ENCODE assay signal across 1 cellular context in the genomic region with DNA sequence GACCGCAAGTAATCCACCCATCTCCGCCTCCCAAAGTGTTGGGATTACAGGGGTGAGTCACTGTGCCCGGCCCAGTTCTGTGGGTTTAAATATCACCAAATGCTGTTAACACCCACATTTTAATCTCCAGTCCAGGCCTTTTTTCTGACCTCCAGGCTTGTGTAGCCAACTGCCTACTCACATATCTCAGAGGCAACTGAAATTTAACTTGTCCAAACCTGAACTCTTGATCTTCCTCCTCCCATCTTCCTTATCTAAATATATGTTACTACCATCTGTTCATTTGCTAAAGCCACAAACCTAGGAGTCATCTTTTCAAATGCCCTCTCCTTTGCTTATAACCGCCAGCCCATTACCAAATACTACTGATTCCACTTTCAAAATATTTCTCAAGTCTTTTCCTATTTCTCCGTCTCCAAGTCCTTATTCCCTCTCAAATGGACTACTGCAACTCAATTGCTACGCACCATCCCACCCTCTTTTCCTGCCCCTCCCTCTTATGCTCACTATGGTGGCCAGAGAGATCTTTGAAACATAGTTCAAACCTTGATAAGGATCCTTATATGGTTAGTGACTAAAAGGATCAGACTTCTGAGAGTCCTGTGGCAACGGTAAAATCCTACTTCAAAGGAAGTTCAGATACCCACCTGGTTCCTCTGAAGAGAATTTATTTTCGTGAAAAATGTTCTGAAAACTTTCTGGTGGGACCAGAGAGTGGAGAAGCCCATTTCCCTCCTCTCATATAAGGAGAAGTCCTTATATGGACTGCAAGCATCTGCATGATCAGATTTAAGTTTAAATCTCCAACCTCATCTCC.
TF ChIP-seq lines count a peak whose summit lies in the region.

No MANE protein-coding gene starts in this region.

TF ChIP-seq in K562, 482 proteins besides CTCF, POLR2A, EP300 and RAD21 (continued from another document and continues in another):
- TF ChIP-seq MAFG (tag; conservative IDR thresholded peaks at IDR 0.05) (peak; percentile 35; the same call in 1 of the 2 replicates), DACH1 (IDR thresholded peaks at IDR 0.05; ENCODE audit: partially characterized antibody) (peak; percentile 87), COPS2 (conservative IDR thresholded peaks at IDR 0.05) (no peak), HMG20A (CRISPR knock-in tag; conservative IDR thresholded peaks at IDR 0.05) (peak; percentile 62; the same call in 1 of the 2 replicates), PHB2 (IDR thresholded peaks at IDR 0.05; ENCODE audit: low read depth) (peak; percentile 90), SRSF3 (IDR thresholded peaks at IDR 0.05; ENCODE audit: insufficient read depth, low read length) (no peak), HEY1 (CRISPR knock-in tag; IDR thresholded peaks at IDR 0.05; ENCODE audit: borderline replicate concordance) (no peak), ZSCAN29 (IDR thresholded peaks at IDR 0.05) (no peak), SIRT6 (IDR thresholded peaks at IDR 0.05; ENCODE audit: low read depth, low read length) (no peak), SUPT5H (IDR thresholded peaks at IDR 0.05) (no peak), NCOA4 (IDR thresholded peaks at IDR 0.05; ENCODE audit: partially characterized antibody) (no peak), CC2D1A (IDR thresholded peaks at IDR 0.05) (peak; percentile 96), ZNF224 (CRISPR knock-in tag; IDR thresholded peaks at IDR 0.05) (no peak), ZNF589 (CRISPR knock-in tag; IDR thresholded peaks at IDR 0.05; ENCODE audit: low read depth) (no peak), NFXL1 (CRISPR knock-in tag; IDR thresholded peaks at IDR 0.05) (no peak), GTF2E2 (tag; IDR thresholded peaks at IDR 0.05) (no peak), ETV5 (CRISPR knock-in tag; IDR thresholded peaks at IDR 0.05; ENCODE audit: low read depth) (peak; percentile 61; the same call in 1 of the 2 replicates), MTA3 (IDR thresholded peaks at IDR 0.05; ENCODE audit: borderline replicate concordance) (peak; percentile 91)
- TF ChIP-seq, protein P1, sequence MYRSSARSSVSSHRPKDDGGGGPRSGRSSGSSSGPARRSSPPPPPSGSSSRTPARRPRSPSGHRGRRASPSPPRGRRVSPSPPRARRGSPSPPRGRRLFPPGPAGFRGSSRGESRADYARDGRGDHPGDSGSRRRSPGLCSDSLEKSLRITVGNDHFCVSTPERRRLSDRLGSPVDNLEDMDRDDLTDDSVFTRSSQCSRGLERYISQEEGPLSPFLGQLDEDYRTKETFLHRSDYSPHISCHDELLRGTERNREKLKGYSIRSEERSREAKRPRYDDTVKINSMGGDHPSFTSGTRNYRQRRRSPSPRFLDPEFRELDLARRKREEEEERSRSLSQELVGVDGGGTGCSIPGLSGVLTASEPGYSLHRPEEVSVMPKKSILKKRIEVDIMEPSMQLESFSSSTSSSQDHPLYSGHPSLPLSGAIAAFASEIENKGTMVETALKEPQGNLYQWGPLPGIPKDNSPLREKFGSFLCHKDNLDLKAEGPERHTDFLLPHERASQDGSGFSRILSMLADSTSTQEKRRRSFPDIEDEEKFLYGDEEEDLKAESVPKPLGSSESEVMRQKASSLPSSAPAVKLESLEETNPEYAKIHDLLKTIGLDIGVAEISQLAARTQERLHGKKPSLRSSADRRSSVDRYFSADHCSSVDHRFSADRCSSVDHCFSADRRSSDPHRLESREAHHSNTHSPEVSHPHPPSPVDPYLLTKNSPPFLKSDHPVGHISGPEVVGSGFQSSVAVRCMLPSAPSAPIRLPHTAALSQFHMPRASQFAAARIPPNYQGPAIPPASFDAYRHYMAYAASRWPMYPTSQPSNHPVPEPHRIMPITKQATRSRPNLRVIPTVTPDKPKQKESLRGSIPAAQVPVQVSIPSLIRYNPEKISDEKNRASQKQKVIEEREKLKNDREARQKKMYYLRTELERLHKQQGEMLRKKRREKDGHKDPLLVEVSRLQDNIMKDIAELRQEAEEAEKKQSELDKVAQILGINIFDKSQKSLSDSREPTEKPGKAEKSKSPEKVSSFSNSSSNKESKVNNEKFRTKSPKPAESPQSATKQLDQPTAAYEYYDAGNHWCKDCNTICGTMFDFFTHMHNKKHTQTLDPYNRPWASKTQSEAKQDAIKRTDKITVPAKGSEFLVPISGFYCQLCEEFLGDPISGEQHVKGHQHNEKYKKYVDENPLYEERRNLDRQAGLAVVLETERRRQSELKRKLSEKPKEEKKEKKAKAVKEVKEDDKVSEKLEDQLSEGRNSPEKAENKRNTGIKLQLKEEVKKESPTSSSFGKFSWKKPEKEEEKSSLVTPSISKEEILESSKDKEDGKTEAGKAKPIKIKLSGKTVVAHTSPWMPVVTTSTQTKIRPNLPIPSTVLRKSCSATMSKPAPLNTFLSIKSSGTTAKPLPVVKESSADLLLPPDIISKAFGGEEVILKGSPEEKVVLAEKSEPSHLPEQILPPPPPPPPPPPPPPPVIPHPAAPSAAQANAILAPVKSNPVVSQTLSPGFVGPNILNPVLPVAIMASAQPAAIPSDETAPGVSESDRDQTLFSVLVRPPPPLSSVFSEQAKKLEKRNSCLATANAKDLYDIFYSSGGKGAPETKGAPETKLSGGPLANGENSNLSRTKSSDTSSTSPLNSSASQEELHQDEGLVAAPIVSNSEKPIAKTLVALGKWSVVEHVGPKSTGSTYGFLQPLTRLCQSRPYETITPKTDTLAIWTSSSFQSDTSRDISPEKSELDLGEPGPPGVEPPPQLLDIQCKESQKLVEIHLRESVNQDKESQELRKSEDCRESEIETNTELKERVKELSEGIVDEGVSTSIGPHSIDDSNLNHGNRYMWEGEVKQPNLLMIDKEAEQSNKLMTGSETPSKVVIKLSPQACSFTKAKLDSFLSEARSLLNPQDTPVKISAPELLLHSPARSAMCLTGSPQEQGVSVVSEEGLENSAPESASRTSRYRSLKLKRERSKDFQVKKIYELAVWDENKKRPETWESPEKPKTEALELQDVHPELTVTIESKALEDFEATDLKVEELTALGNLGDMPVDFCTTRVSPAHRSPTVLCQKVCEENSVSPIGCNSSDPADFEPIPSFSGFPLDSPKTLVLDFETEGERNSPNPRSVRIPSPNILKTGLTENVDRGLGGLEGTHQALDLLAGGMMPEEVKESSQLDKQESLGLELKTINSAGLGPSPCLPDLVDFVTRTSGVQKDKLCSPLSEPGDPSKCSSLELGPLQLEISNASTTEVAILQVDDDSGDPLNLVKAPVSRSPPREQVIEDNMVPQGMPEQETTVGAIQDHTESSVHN (IDR thresholded peaks at IDR 0.05; ENCODE audit: borderline replicate concordance in 1 of 2, low read depth in 1 of 2), result peak; percentile 73 to 76; a peak in 3 of 4 replicates
- TF ChIP-seq, protein P2, sequence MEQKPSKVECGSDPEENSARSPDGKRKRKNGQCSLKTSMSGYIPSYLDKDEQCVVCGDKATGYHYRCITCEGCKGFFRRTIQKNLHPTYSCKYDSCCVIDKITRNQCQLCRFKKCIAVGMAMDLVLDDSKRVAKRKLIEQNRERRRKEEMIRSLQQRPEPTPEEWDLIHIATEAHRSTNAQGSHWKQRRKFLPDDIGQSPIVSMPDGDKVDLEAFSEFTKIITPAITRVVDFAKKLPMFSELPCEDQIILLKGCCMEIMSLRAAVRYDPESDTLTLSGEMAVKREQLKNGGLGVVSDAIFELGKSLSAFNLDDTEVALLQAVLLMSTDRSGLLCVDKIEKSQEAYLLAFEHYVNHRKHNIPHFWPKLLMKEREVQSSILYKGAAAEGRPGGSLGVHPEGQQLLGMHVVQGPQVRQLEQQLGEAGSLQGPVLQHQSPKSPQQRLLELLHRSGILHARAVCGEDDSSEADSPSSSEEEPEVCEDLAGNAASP (IDR thresholded peaks at IDR 0.05), result no peak
- TF ChIP-seq, protein P3, sequence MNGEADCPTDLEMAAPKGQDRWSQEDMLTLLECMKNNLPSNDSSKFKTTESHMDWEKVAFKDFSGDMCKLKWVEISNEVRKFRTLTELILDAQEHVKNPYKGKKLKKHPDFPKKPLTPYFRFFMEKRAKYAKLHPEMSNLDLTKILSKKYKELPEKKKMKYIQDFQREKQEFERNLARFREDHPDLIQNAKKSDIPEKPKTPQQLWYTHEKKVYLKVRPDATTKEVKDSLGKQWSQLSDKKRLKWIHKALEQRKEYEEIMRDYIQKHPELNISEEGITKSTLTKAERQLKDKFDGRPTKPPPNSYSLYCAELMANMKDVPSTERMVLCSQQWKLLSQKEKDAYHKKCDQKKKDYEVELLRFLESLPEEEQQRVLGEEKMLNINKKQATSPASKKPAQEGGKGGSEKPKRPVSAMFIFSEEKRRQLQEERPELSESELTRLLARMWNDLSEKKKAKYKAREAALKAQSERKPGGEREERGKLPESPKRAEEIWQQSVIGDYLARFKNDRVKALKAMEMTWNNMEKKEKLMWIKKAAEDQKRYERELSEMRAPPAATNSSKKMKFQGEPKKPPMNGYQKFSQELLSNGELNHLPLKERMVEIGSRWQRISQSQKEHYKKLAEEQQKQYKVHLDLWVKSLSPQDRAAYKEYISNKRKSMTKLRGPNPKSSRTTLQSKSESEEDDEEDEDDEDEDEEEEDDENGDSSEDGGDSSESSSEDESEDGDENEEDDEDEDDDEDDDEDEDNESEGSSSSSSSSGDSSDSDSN (IDR thresholded peaks at IDR 0.05; ENCODE audit: borderline replicate concordance in 1 of 2, low read depth in 2 of 2, low read length in 2 of 2), result 0 out of 4 replicates have a peak, but pooled peaks of 1 of the 2 experiments have one; percentile 19
- TF ChIP-seq, protein P4, sequence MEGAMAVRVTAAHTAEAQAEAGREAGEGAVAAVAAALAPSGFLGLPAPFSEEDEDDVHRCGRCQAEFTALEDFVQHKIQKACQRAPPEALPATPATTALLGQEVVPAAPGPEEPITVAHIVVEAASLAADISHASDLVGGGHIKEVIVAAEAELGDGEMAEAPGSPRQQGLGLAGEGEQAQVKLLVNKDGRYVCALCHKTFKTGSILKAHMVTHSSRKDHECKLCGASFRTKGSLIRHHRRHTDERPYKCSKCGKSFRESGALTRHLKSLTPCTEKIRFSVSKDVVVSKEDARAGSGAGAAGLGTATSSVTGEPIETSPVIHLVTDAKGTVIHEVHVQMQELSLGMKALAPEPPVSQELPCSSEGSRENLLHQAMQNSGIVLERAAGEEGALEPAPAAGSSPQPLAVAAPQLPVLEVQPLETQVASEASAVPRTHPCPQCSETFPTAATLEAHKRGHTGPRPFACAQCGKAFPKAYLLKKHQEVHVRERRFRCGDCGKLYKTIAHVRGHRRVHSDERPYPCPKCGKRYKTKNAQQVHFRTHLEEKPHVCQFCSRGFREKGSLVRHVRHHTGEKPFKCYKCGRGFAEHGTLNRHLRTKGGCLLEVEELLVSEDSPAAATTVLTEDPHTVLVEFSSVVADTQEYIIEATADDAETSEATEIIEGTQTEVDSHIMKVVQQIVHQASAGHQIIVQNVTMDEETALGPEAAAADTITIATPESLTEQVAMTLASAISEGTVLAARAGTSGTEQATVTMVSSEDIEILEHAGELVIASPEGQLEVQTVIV (CRISPR knock-in tag; IDR thresholded peaks at IDR 0.05; ENCODE audit: borderline replicate concordance), result no peak
- TF ChIP-seq, protein P5, sequence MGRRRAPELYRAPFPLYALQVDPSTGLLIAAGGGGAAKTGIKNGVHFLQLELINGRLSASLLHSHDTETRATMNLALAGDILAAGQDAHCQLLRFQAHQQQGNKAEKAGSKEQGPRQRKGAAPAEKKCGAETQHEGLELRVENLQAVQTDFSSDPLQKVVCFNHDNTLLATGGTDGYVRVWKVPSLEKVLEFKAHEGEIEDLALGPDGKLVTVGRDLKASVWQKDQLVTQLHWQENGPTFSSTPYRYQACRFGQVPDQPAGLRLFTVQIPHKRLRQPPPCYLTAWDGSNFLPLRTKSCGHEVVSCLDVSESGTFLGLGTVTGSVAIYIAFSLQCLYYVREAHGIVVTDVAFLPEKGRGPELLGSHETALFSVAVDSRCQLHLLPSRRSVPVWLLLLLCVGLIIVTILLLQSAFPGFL (CRISPR knock-in tag; IDR thresholded peaks at IDR 0.05), result no peak
- TF ChIP-seq, protein P6, sequence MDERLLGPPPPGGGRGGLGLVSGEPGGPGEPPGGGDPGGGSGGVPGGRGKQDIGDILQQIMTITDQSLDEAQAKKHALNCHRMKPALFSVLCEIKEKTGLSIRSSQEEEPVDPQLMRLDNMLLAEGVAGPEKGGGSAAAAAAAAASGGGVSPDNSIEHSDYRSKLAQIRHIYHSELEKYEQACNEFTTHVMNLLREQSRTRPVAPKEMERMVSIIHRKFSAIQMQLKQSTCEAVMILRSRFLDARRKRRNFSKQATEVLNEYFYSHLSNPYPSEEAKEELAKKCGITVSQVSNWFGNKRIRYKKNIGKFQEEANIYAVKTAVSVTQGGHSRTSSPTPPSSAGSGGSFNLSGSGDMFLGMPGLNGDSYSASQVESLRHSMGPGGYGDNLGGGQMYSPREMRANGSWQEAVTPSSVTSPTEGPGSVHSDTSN (CRISPR knock-in tag; IDR thresholded peaks at IDR 0.05; ENCODE audit: low read depth), result no peak
- TF ChIP-seq, protein P6 (tag; conservative IDR thresholded peaks at IDR 0.05; ENCODE audit: low read depth), result peak; percentile 59
- TF ChIP-seq, protein P7, sequence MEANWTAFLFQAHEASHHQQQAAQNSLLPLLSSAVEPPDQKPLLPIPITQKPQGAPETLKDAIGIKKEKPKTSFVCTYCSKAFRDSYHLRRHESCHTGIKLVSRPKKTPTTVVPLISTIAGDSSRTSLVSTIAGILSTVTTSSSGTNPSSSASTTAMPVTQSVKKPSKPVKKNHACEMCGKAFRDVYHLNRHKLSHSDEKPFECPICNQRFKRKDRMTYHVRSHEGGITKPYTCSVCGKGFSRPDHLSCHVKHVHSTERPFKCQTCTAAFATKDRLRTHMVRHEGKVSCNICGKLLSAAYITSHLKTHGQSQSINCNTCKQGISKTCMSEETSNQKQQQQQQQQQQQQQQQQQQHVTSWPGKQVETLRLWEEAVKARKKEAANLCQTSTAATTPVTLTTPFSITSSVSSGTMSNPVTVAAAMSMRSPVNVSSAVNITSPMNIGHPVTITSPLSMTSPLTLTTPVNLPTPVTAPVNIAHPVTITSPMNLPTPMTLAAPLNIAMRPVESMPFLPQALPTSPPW (CRISPR knock-in tag; IDR thresholded peaks at IDR 0.05), result peak; percentile 77
- TF ChIP-seq, protein P8, sequence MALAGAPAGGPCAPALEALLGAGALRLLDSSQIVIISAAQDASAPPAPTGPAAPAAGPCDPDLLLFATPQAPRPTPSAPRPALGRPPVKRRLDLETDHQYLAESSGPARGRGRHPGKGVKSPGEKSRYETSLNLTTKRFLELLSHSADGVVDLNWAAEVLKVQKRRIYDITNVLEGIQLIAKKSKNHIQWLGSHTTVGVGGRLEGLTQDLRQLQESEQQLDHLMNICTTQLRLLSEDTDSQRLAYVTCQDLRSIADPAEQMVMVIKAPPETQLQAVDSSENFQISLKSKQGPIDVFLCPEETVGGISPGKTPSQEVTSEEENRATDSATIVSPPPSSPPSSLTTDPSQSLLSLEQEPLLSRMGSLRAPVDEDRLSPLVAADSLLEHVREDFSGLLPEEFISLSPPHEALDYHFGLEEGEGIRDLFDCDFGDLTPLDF (CRISPR knock-in tag; IDR thresholded peaks at IDR 0.05), result no peak
- TF ChIP-seq, protein P9, sequence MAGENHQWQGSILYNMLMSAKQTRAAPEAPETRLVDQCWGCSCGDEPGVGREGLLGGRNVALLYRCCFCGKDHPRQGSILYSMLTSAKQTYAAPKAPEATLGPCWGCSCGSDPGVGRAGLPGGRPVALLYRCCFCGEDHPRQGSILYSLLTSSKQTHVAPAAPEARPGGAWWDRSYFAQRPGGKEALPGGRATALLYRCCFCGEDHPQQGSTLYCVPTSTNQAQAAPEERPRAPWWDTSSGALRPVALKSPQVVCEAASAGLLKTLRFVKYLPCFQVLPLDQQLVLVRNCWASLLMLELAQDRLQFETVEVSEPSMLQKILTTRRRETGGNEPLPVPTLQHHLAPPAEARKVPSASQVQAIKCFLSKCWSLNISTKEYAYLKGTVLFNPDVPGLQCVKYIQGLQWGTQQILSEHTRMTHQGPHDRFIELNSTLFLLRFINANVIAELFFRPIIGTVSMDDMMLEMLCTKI (IDR thresholded peaks at IDR 0.05; ENCODE audit: partially characterized antibody), result no peak
